Comparison of ENCODE assay signal across 9 cellular contexts in the genomic region with DNA sequence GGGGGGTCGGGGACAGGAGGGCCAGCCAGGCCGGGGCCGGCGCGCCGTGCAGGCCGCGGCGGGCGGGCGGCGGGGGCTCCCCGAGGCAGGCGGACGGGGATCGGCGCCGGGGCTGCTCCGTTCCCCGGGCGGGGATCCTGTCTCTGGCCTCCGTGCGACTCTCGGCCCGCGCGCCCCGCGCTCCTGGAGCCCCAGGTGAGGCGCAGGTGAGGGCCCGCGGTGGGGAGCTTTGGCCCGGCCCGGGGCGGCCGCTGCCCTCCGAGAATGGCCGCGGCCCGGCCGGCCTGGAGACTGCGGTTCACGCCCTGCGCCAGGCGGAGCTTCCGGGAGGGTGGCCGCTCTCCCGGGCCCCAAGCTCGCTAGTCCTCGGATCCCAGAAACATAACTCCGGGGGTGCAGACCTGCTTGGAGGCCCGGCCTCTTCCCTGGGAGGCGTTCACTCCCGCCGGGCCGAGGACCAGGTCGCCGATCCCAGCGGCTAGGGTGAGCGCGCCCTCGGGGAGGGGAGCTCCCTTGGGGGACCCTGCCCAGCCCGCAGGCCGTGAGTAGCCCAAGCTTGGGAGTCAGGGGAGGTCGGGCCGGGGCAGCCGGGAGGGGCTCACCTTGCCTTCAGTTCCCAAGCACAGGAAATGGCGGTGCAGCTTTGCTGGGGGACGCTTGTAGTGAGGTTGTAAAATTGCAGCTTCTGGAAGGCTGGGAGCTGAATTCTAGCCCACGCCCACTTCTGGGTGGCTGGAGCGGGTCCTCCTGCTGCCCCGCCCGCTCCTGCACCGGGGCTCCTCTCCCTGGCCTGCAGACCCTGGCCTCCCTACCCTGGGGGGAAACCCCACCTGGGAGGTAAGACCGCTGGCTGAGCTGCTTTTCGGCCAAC. TPM values are rescaled to one million over a fixed set of nuclear protein-coding genes. Genes with fewer than 3 reads are reported as not detected.
A peak's percentile ranks its signal among the peaks of the same experiment; 100 is the strongest.
DNase-seq lines count a peak whose midpoint lies in the region; ATAC-seq and TF ChIP-seq lines count a peak whose summit lies in the region.
"Had no signal": no experiment of that assay in that cellular context is flagged by ENCODE, and none has a peak within 500 bp of the region (broad histone marks: within the 10 kb centered on the region; RNA-seq: fewer than 3 reads in every experiment).

No MANE protein-coding gene starts in this region.

- peaks cover 14% of the 10 kb centered on the region for H3K36me3 ChIP-seq in muscle layer of colon (ENCODE audit: insufficient read depth, low read length)

- no peak overlapping the region for H3K9ac ChIP-seq in muscle layer of colon (ENCODE audit: low read length)

- H3K4me1 ChIP-seq in muscle layer of colon (ENCODE audit: insufficient read depth, low read length) = peaks cover 8% of the 10 kb centered on the region

- DNase-seq in A172 (ENCODE audit: low spot score) (peak; percentile 49), GM12864 (ENCODE audit: low read depth) (no peak), RKO (ENCODE audit: low spot score) (peak; percentile 74), epithelial cell of prostate (ENCODE audit: low read depth, low spot score) (no peak), NCI-H1092 treated with DMSO at 0.1 percent for 48 hours (lab: John Stamatoyannopoulos, UW) (no peak)

- ATAC-seq in HG03469 (IDR thresholded peaks at IDR 0.05; ENCODE audit: unreplicated experiment) = no peak
- ATAC-seq in HG02623 (IDR thresholded peaks at IDR 0.05; ENCODE audit: unreplicated experiment) = no peak

- H3K4me3 ChIP-seq in GM12864 (ENCODE audit: low read depth, low read length) (peak overlapping the region; percentile 40), muscle layer of colon (ENCODE audit: low read depth in 1 of 2, low read length in 2 of 2) (peak overlapping the region; percentile 56 to 63)

- H3K27ac ChIP-seq in epithelial cell of prostate (peak overlapping the region; percentile 55), muscle layer of colon (ENCODE audit: low read depth, low read length) (no peak overlapping the region)

- H3K9me3 ChIP-seq in muscle layer of colon (ENCODE audit: low read length) = no peaks in the 10 kb centered on the region

- TF ChIP-seq CTCF in GM12864 (IDR thresholded peaks at IDR 0.05; ENCODE audit: low read depth, low read length, missing control alignments) = no peak

- no peaks in the 10 kb centered on the region for H3K27me3 ChIP-seq in muscle layer of colon (ENCODE audit: control insufficient read depth in 1 of 2, insufficient read depth in 2 of 2, low read length in 2 of 2)

RNA-seq across cellular contexts. Expression of a gene that starts 0.7 kb away (rescaled TPM):
- 30.9 and 32.7 TPM in 2 replicates for total RNA-seq in A172 (2014; rRNA removed; shearing (Covaris generic))

RNA-seq across cellular contexts. Expression of a gene that starts 20.2 kb away (rescaled TPM):
- total RNA-seq in A172 (2014; rRNA removed; shearing (Covaris generic)) = 52.5 and 54.2 TPM in 2 replicates

RNA-seq across cellular contexts. Expression of a gene that starts 40.9 kb away (rescaled TPM):
- 0.47 TPM in 1 of 2 replicates, not detected in the other for total RNA-seq in A172 (2014; rRNA removed; shearing (Covaris generic))
- total RNA-seq: glomerular endothelial cell had no signal

Comparison
In these comparisons a context has a peak if more than half of its experiments do, and no peak if none do; other contexts are left out.
1. DNase-seq: peak in A172 (single experiment) and RKO (single experiment); none in GM12864 (single experiment), epithelial cell of prostate (single experiment) and NCI-H1092 treated with DMSO at 0.1 percent for 48 hours (single experiment).